Comparison of ENCODE assay signal across 15 cellular contexts in genomic region chr5:98916540-98916939, GRCh38. TPM values are rescaled to one million over a fixed set of nuclear protein-coding genes. Genes with fewer than 3 reads are reported as not detected.
DNase-seq lines count a peak whose midpoint lies in the region; ATAC-seq and TF ChIP-seq lines count a peak whose summit lies in the region.
"Had no signal": no experiment of that assay in that cellular context is flagged by ENCODE, and none has a peak within 500 bp of the region (broad histone marks: within the 10 kb centered on the region; RNA-seq: fewer than 3 reads in every experiment).

No MANE protein-coding gene starts in this region.

- CTCF ChIA-PET in activated CD8-positive, alpha-beta T cell treated with anti-CD3 and anti-CD28 coated beads for 36 hours (lab: Charles Lee), result interaction anchor here (1.1 kb wide), 2 partner anchors 9 to 23 kb away, joined by 3 read pairs; no protein-coding TSS in a partner anchor
- CTCF ChIA-PET in activated CD8-positive, alpha-beta T cell treated with anti-CD3 and anti-CD28 coated beads, Interleukin-2, amount 10 ng/mL, durations not matched to agents 7 days and 5 days (lab: Charles Lee), result interaction anchor here (1.2 kb wide), 1 partner anchor 144 kb away, joined by 10 read pairs; no protein-coding TSS in a partner anchor
- CTCF ChIA-PET in CD4-positive, alpha-beta T cell (lab: Charles Lee), result no interaction called here

- H3K36me3 Mint-ChIP-seq in activated CD8-positive, alpha-beta T cell treated with anti-CD3 and anti-CD28 coated beads for 36 hours (ENCODE audit: low read depth), result peaks cover 47% of the 10 kb centered on the region
- H3K36me3 Mint-ChIP-seq in activated CD8-positive, alpha-beta T cell treated with anti-CD3 and anti-CD28 coated beads, Interleukin-2, amount 10 ng/mL, durations not matched to agents 7 days and 5 days (ENCODE audit: low read depth), result peaks cover 43% of the 10 kb centered on the region
- H3K36me3 Mint-ChIP-seq in natural killer cell, result peaks cover 7% of the 10 kb centered on the region
- H3K36me3 Mint-ChIP-seq in natural killer cell treated with Interleukin-12 subunit alpha and Interleukin-12 subunit beta and Interleukin-15 and Interleukin-18, amount 100 ng/mL, for 72 hours, result peaks cover 12% of the 10 kb centered on the region
- H3K36me3 Mint-ChIP-seq in dendritic cell treated with granulocyte-macrophage colony-stimulating factor and Interleukin-4, amounts not matched to agents 40 ng/mL and 50 ng/mL, for 4 days (ENCODE audit: low read depth), result peaks cover 29% of the 10 kb centered on the region
- H3K36me3 Mint-ChIP-seq in CD4-positive, alpha-beta T cell (ENCODE audit: low read depth), result peaks cover 85% of the 10 kb centered on the region

- TF ChIP-seq CTCF in activated CD8-positive, alpha-beta T cell treated with anti-CD3 and anti-CD28 coated beads for 36 hours (IDR thresholded peaks at IDR 0.05), result no peak
- TF ChIP-seq CTCF in natural killer cell (IDR thresholded peaks at IDR 0.05), result no peak
- no peak for TF ChIP-seq CTCF in CD4-positive, alpha-beta T cell (IDR thresholded peaks at IDR 0.05)

- H3K27me3 ChIP-seq in CD4-positive, alpha-beta T cell (ENCODE audit: control insufficient read depth, insufficient read depth, low read length), result no peaks in the 10 kb centered on the region

- no peaks in the 10 kb centered on the region for H3K9me3 Mint-ChIP-seq in activated CD8-positive, alpha-beta T cell treated with anti-CD3 and anti-CD28 coated beads for 36 hours
- no peaks in the 10 kb centered on the region for H3K9me3 Mint-ChIP-seq in activated CD8-positive, alpha-beta T cell treated with anti-CD3 and anti-CD28 coated beads, Interleukin-2, amount 10 ng/mL, durations not matched to agents 7 days and 5 days (ENCODE audit: insufficient read depth)
- no peaks in the 10 kb centered on the region for H3K9me3 Mint-ChIP-seq in natural killer cell
- no peaks in the 10 kb centered on the region for H3K9me3 Mint-ChIP-seq in natural killer cell treated with Interleukin-12 subunit alpha and Interleukin-12 subunit beta and Interleukin-15 and Interleukin-18, amount 100 ng/mL, for 72 hours
- H3K9me3 Mint-ChIP-seq in dendritic cell treated with granulocyte-macrophage colony-stimulating factor and Interleukin-4, amounts not matched to agents 40 ng/mL and 50 ng/mL, for 4 days, result no peaks in the 10 kb centered on the region
- no peaks in the 10 kb centered on the region for H3K9me3 Mint-ChIP-seq in CD4-positive, alpha-beta T cell

- no peak for DNase-seq in activated CD8-positive, alpha-beta T cell treated with anti-CD3 and anti-CD28 coated beads for 36 hours
- no peak for DNase-seq in activated CD8-positive, alpha-beta T cell treated with anti-CD3 and anti-CD28 coated beads, Interleukin-2, amount 10 ng/mL, durations not matched to agents 7 days and 5 days
- no peak for DNase-seq in natural killer cell
- DNase-seq in natural killer cell treated with Interleukin-12 subunit alpha and Interleukin-12 subunit beta and Interleukin-15 and Interleukin-18, amount 100 ng/mL, for 72 hours (ENCODE audit: low spot score), result no peak
- DNase-seq in activated CD4-positive, alpha-beta T cell treated with anti-CD3 and anti-CD28 coated beads, Interleukin-2, amount 50 U/mL, for 1 hour, result no peak
- DNase-seq in CD4-positive, alpha-beta T cell, result no peak
- DNase-seq: 8988T, NCI-H1417 treated with DMSO at 0.1 percent for 48 hours, NCI-H187 treated with DMSO at 0.1 percent for 48 hours, NCI-H2227 treated with DMSO at 0.1 percent for 48 hours, NCI-H524 treated with DMSO at 0.1 percent for 48 hours, PC-3 had no signal

- H3K27me3 Mint-ChIP-seq in activated CD8-positive, alpha-beta T cell treated with anti-CD3 and anti-CD28 coated beads for 36 hours, result no peaks in the 10 kb centered on the region
- H3K27me3 Mint-ChIP-seq in activated CD8-positive, alpha-beta T cell treated with anti-CD3 and anti-CD28 coated beads, Interleukin-2, amount 10 ng/mL, durations not matched to agents 7 days and 5 days (ENCODE audit: low read depth), result no peaks in the 10 kb centered on the region
- H3K27me3 Mint-ChIP-seq in natural killer cell (ENCODE audit: low read depth in 2 of 2), result no peaks in the 10 kb centered on the region
- H3K27me3 Mint-ChIP-seq in natural killer cell treated with Interleukin-12 subunit alpha and Interleukin-12 subunit beta and Interleukin-15 and Interleukin-18, amount 100 ng/mL, for 72 hours, result no peaks in the 10 kb centered on the region
- no peaks in the 10 kb centered on the region for H3K27me3 Mint-ChIP-seq in dendritic cell treated with granulocyte-macrophage colony-stimulating factor and Interleukin-4, amounts not matched to agents 40 ng/mL and 50 ng/mL, for 4 days
- H3K27me3 Mint-ChIP-seq in CD4-positive, alpha-beta T cell, result no peaks in the 10 kb centered on the region

- no peaks in the 10 kb centered on the region for H3K9me3 ChIP-seq in CD4-positive, alpha-beta T cell (ENCODE audit: control insufficient read depth, low read length)

- H3K4me1 Mint-ChIP-seq in activated CD8-positive, alpha-beta T cell treated with anti-CD3 and anti-CD28 coated beads for 36 hours (ENCODE audit: low read depth), result peaks cover 69% of the 10 kb centered on the region
- H3K4me1 Mint-ChIP-seq in activated CD8-positive, alpha-beta T cell treated with anti-CD3 and anti-CD28 coated beads, Interleukin-2, amount 10 ng/mL, durations not matched to agents 7 days and 5 days (ENCODE audit: low read depth), result peaks cover 41% of the 10 kb centered on the region
- peaks cover 63% of the 10 kb centered on the region in 2 donors for H3K4me1 Mint-ChIP-seq in natural killer cell
- peaks cover 46 to 61% of the 10 kb centered on the region in 2 donors for H3K4me1 Mint-ChIP-seq in natural killer cell treated with Interleukin-12 subunit alpha and Interleukin-12 subunit beta and Interleukin-15 and Interleukin-18, amount 100 ng/mL, for 72 hours (ENCODE audit: low read depth in 2 of 2)
- H3K4me1 Mint-ChIP-seq in dendritic cell treated with granulocyte-macrophage colony-stimulating factor and Interleukin-4, amounts not matched to agents 40 ng/mL and 50 ng/mL, for 4 days (ENCODE audit: low read depth), result peaks cover 50% of the 10 kb centered on the region
- H3K4me1 Mint-ChIP-seq in CD4-positive, alpha-beta T cell (ENCODE audit: low read depth), result peaks cover 84% of the 10 kb centered on the region

- H3K4me3 Mint-ChIP-seq in activated CD8-positive, alpha-beta T cell treated with anti-CD3 and anti-CD28 coated beads for 36 hours, result no peak overlapping the region
- no peak overlapping the region for H3K4me3 Mint-ChIP-seq in activated CD8-positive, alpha-beta T cell treated with anti-CD3 and anti-CD28 coated beads, Interleukin-2, amount 10 ng/mL, durations not matched to agents 7 days and 5 days
- peak overlapping the region; percentile 31 for H3K4me3 Mint-ChIP-seq in natural killer cell
- H3K4me3 Mint-ChIP-seq in natural killer cell treated with Interleukin-12 subunit alpha and Interleukin-12 subunit beta and Interleukin-15 and Interleukin-18, amount 100 ng/mL, for 72 hours, result no peak overlapping the region
- no peak overlapping the region for H3K4me3 Mint-ChIP-seq in dendritic cell treated with granulocyte-macrophage colony-stimulating factor and Interleukin-4, amounts not matched to agents 40 ng/mL and 50 ng/mL, for 4 days
- no peak overlapping the region for H3K4me3 Mint-ChIP-seq in CD4-positive, alpha-beta T cell

- intact Hi-C loops in activated CD8-positive, alpha-beta T cell treated with anti-CD3 and anti-CD28 coated beads for 36 hours (cut with micrococcal nuclease), result no loop called here
- intact Hi-C loops in natural killer cell (cut with micrococcal nuclease), result no loop called here
- intact Hi-C loops in dendritic cell treated with granulocyte-macrophage colony-stimulating factor and Interleukin-4, amounts not matched to agents 40 ng/mL and 50 ng/mL, for 4 days (cut with micrococcal nuclease), result no loop called here
- intact Hi-C loops in CD4-positive, alpha-beta T cell (cut with DNase I, micrococcal nuclease), result loop anchor here in 1 of 2 experiments (10.0 kb wide), 1 partner anchor 1628 kb away; no protein-coding TSS in a partner anchor

- POLR2A ChIA-PET in activated CD8-positive, alpha-beta T cell treated with anti-CD3 and anti-CD28 coated beads for 36 hours (lab: Charles Lee), result no interaction called here
- POLR2A ChIA-PET in activated CD8-positive, alpha-beta T cell treated with anti-CD3 and anti-CD28 coated beads, Interleukin-2, amount 10 ng/mL, durations not matched to agents 7 days and 5 days (lab: Charles Lee), result no interaction called here
- POLR2A ChIA-PET in CD4-positive, alpha-beta T cell (lab: Charles Lee), result interaction anchor here (3.0 kb wide), 1 partner anchor 12 kb away, joined by 25 read pairs; the partner anchor contains the start of gene CHD1

- H3K27ac Mint-ChIP-seq in activated CD8-positive, alpha-beta T cell treated with anti-CD3 and anti-CD28 coated beads for 36 hours, result peak overlapping the region; percentile 5
- no peak overlapping the region for H3K27ac Mint-ChIP-seq in activated CD8-positive, alpha-beta T cell treated with anti-CD3 and anti-CD28 coated beads, Interleukin-2, amount 10 ng/mL, durations not matched to agents 7 days and 5 days
- H3K27ac Mint-ChIP-seq in natural killer cell, result peak overlapping the region; percentile 52 to 69
- H3K27ac Mint-ChIP-seq in natural killer cell treated with Interleukin-12 subunit alpha and Interleukin-12 subunit beta and Interleukin-15 and Interleukin-18, amount 100 ng/mL, for 72 hours, result peak overlapping the region in 1 of 2 donors; percentile 23
- H3K27ac Mint-ChIP-seq in dendritic cell treated with granulocyte-macrophage colony-stimulating factor and Interleukin-4, amounts not matched to agents 40 ng/mL and 50 ng/mL, for 4 days, result peak overlapping the region; percentile 22
- no peak overlapping the region for H3K27ac Mint-ChIP-seq in CD4-positive, alpha-beta T cell

- no peak for ATAC-seq in activated CD8-positive, alpha-beta T cell treated with anti-CD3 and anti-CD28 coated beads for 36 hours
- ATAC-seq in activated CD8-positive, alpha-beta T cell treated with anti-CD3 and anti-CD28 coated beads, Interleukin-2, amount 10 ng/mL, durations not matched to agents 7 days and 5 days, result no peak
- ATAC-seq in natural killer cell, result no peak
- ATAC-seq in natural killer cell treated with Interleukin-12 subunit alpha and Interleukin-12 subunit beta and Interleukin-15 and Interleukin-18, amount 100 ng/mL, for 72 hours, result no peak
- ATAC-seq in CD4-positive, alpha-beta T cell (ENCODE audit: poor library complexity), result no peak
- ATAC-seq in GM19395 (IDR thresholded peaks at IDR 0.05; ENCODE audit: unreplicated experiment), result no peak
- ATAC-seq: K562, PC-3 had no signal

- H3K27ac ChIP-seq in CD4-positive, alpha-beta T cell (ENCODE audit: low read depth, low read length), result no peak overlapping the region

RNA-seq across cellular contexts. Expression of gene CHD1, which starts 12.3 kb away (rescaled TPM):
- total RNA-seq in activated CD8-positive, alpha-beta T cell treated with anti-CD3 and anti-CD28 coated beads for 36 hours, result 10 to 100 TPM; 52.0 to 52.8 TPM
- total RNA-seq in activated CD8-positive, alpha-beta T cell treated with anti-CD3 and anti-CD28 coated beads, Interleukin-2, amount 10 ng/mL, durations not matched to agents 7 days and 5 days, result 10 to 100 TPM; 44.5 to 46.0 TPM
- 100 to 1,000 TPM; 116 to 127 (median 117) TPM for total RNA-seq in natural killer cell
- 10 to 100 TPM; 64.8 to 68.0 TPM for total RNA-seq in natural killer cell treated with Interleukin-12 subunit alpha and Interleukin-12 subunit beta and Interleukin-15 and Interleukin-18, amount 100 ng/mL, for 72 hours
- total RNA-seq in CD4-positive, alpha-beta T cell, result 100 to 1,000 TPM; 217 to 228 TPM

Comparison
In these comparisons a context has a peak if more than half of its experiments do, and no peak if none do; other contexts are left out.
1. H3K27ac Mint-ChIP-seq: peak in activated CD8-positive, alpha-beta T cell treated with anti-CD3 and anti-CD28 coated beads for 36 hours (single experiment), natural killer cell (2 of 2) and dendritic cell treated with granulocyte-macrophage colony-stimulating factor and Interleukin-4, amounts not matched to agents 40 ng/mL and 50 ng/mL, for 4 days (single experiment); none in activated CD8-positive, alpha-beta T cell treated with anti-CD3 and anti-CD28 coated beads, Interleukin-2, amount 10 ng/mL, durations not matched to agents 7 days and 5 days (single experiment) and CD4-positive, alpha-beta T cell (single experiment).